11 cellular contexts compared by ENCODE assay signal in genomic region chr11:17439316-17439782, GRCh38. TPM values are rescaled to one million over a fixed set of nuclear protein-coding genes. Genes with fewer than 3 reads are reported as not detected.
DNase-seq lines count a peak whose midpoint lies in the region; ATAC-seq, FAIRE-seq and TF ChIP-seq lines count a peak whose summit lies in the region.
"Had no signal": no experiment of that assay in that cellular context is flagged by ENCODE, and none has a peak within 500 bp of the region (broad histone marks: within the 10 kb centered on the region; RNA-seq: fewer than 3 reads in every experiment).

No MANE protein-coding gene starts in this region.

- TF ChIP-seq CTCF in D721Med (IDR thresholded peaks at IDR 0.05; ENCODE audit: insufficient read depth, missing control alignments): no peak

- no peak for ATAC-seq in activated naive CD8-positive, alpha-beta T cell treated with anti-CD3 and anti-CD28 coated beads, Interleukin-2, amount 10 ng/mL, durations not matched to agents 7 days and 5 days (ENCODE audit: low read depth)
- peak; percentile 9 for ATAC-seq in stimulated activated effector memory CD8-positive, alpha-beta T cell treated with anti-CD3 and anti-CD28 coated beads, Interleukin-12 subunit alpha, Interleukin-12 subunit beta, amount 100 ng/mL, for 72 hours
- no peak for ATAC-seq in GM18907 (IDR thresholded peaks at IDR 0.05; ENCODE audit: unreplicated experiment)
- ATAC-seq: left colon had no signal

- peaks cover 49% of the 10 kb centered on the region for H3K27me3 ChIP-seq in HUES6 (ENCODE audit: control insufficient read depth, insufficient read depth, low read length)

- H3K4me3 Mint-ChIP-seq in activated naive CD8-positive, alpha-beta T cell treated with anti-CD3 and anti-CD28 coated beads, Interleukin-2, amount 10 ng/mL, durations not matched to agents 7 days and 5 days: no peak overlapping the region
- H3K4me3 Mint-ChIP-seq in stimulated activated effector memory CD8-positive, alpha-beta T cell treated with anti-CD3 and anti-CD28 coated beads, Interleukin-12 subunit alpha, Interleukin-12 subunit beta, amount 100 ng/mL, for 72 hours: no peak overlapping the region

- peak overlapping the region; percentile 16; the same call in 1 of the 2 replicates for H3K4me3 ChIP-seq in HUES6 (ENCODE audit: low read depth, low read length)
- H3K4me3 ChIP-seq: prostate gland had no signal

- peaks cover 2% of the 10 kb centered on the region for H3K9me3 Mint-ChIP-seq in activated naive CD8-positive, alpha-beta T cell treated with anti-CD3 and anti-CD28 coated beads, Interleukin-2, amount 10 ng/mL, durations not matched to agents 7 days and 5 days
- H3K9me3 Mint-ChIP-seq in stimulated activated effector memory CD8-positive, alpha-beta T cell treated with anti-CD3 and anti-CD28 coated beads, Interleukin-12 subunit alpha, Interleukin-12 subunit beta, amount 100 ng/mL, for 72 hours: peaks cover 4% of the 10 kb centered on the region

- H3K27ac Mint-ChIP-seq in activated naive CD8-positive, alpha-beta T cell treated with anti-CD3 and anti-CD28 coated beads, Interleukin-2, amount 10 ng/mL, durations not matched to agents 7 days and 5 days: peak overlapping the region; percentile 43
- H3K27ac Mint-ChIP-seq in stimulated activated effector memory CD8-positive, alpha-beta T cell treated with anti-CD3 and anti-CD28 coated beads, Interleukin-12 subunit alpha, Interleukin-12 subunit beta, amount 100 ng/mL, for 72 hours: no peak overlapping the region

- FAIRE-seq in D721Med (lab: Jason Lieb, UNC): no peak

- no peaks in the 10 kb centered on the region for H3K9me3 ChIP-seq in HUES6 (ENCODE audit: control insufficient read depth, insufficient read depth, low read depth, low read length)
- H3K9me3 ChIP-seq: prostate gland had no signal

- H3K27ac ChIP-seq in HUES6 (ENCODE audit: low read depth, low read length): no peak overlapping the region
- H3K27ac ChIP-seq: prostate gland had no signal

- peaks cover 17% of the 10 kb centered on the region for H3K4me1 Mint-ChIP-seq in activated naive CD8-positive, alpha-beta T cell treated with anti-CD3 and anti-CD28 coated beads, Interleukin-2, amount 10 ng/mL, durations not matched to agents 7 days and 5 days
- H3K4me1 Mint-ChIP-seq in stimulated activated effector memory CD8-positive, alpha-beta T cell treated with anti-CD3 and anti-CD28 coated beads, Interleukin-12 subunit alpha, Interleukin-12 subunit beta, amount 100 ng/mL, for 72 hours: peaks cover 9% of the 10 kb centered on the region

- H3K36me3 ChIP-seq in HUES6 (ENCODE audit: control insufficient read depth, insufficient read depth, low read length): no peaks in the 10 kb centered on the region
- H3K36me3 ChIP-seq: prostate gland had no signal

- DNase-seq in NCI-H2107 treated with DMSO at 0.1 percent for 48 hours (lab: John Stamatoyannopoulos, UW; ENCODE audit: unreplicated experiment) (peak; percentile 93), D721Med (ENCODE audit: insufficient read length, low spot score) (no peak), activated gamma-delta T cell (lab: John Stamatoyannopoulos, UW) (no peak)
- no peak for DNase-seq in activated naive CD8-positive, alpha-beta T cell treated with anti-CD3 and anti-CD28 coated beads, Interleukin-2, amount 10 ng/mL, durations not matched to agents 7 days and 5 days
- no peak for DNase-seq in stimulated activated effector memory CD8-positive, alpha-beta T cell treated with anti-CD3 and anti-CD28 coated beads, Interleukin-12 subunit alpha, Interleukin-12 subunit beta, amount 100 ng/mL, for 72 hours (ENCODE audit: low spot score in 2 of 2)
- DNase-seq: caudate nucleus, left colon, NCI-H446 had no signal

- peaks cover 9% of the 10 kb centered on the region for H3K4me1 ChIP-seq in HUES6 (ENCODE audit: control insufficient read depth, insufficient read depth, low read length)
- H3K4me1 ChIP-seq: prostate gland had no signal

- peaks cover 23% of the 10 kb centered on the region for H3K27me3 Mint-ChIP-seq in activated naive CD8-positive, alpha-beta T cell treated with anti-CD3 and anti-CD28 coated beads, Interleukin-2, amount 10 ng/mL, durations not matched to agents 7 days and 5 days

- peaks cover 2% of the 10 kb centered on the region for H3K36me3 Mint-ChIP-seq in activated naive CD8-positive, alpha-beta T cell treated with anti-CD3 and anti-CD28 coated beads, Interleukin-2, amount 10 ng/mL, durations not matched to agents 7 days and 5 days
- no peaks in the 10 kb centered on the region for H3K36me3 Mint-ChIP-seq in stimulated activated effector memory CD8-positive, alpha-beta T cell treated with anti-CD3 and anti-CD28 coated beads, Interleukin-12 subunit alpha, Interleukin-12 subunit beta, amount 100 ng/mL, for 72 hours

- POLR2A ChIA-PET in activated naive CD8-positive, alpha-beta T cell treated with anti-CD3 and anti-CD28 coated beads, Interleukin-2, amount 10 ng/mL, durations not matched to agents 7 days and 5 days (lab: Charles Lee): no interaction called here

- no peak overlapping the region for H3K9ac ChIP-seq in HUES6 (ENCODE audit: low read length)

RNA-seq across cellular contexts. Expression of gene ABCC8, which starts 37.3 kb away (rescaled TPM):
- total RNA-seq in activated naive CD8-positive, alpha-beta T cell treated with anti-CD3 and anti-CD28 coated beads, Interleukin-2, amount 10 ng/mL, durations not matched to agents 7 days and 5 days: not detected

RNA-seq across cellular contexts. Expression of gene KCNJ11, which starts 50.9 kb away (rescaled TPM):
- total RNA-seq in activated naive CD8-positive, alpha-beta T cell treated with anti-CD3 and anti-CD28 coated beads, Interleukin-2, amount 10 ng/mL, durations not matched to agents 7 days and 5 days: 1 to 10 TPM; 1.8 to 2.7 TPM
